Comparison of ENCODE assay signal across 12 cellular contexts in the genomic region with DNA sequence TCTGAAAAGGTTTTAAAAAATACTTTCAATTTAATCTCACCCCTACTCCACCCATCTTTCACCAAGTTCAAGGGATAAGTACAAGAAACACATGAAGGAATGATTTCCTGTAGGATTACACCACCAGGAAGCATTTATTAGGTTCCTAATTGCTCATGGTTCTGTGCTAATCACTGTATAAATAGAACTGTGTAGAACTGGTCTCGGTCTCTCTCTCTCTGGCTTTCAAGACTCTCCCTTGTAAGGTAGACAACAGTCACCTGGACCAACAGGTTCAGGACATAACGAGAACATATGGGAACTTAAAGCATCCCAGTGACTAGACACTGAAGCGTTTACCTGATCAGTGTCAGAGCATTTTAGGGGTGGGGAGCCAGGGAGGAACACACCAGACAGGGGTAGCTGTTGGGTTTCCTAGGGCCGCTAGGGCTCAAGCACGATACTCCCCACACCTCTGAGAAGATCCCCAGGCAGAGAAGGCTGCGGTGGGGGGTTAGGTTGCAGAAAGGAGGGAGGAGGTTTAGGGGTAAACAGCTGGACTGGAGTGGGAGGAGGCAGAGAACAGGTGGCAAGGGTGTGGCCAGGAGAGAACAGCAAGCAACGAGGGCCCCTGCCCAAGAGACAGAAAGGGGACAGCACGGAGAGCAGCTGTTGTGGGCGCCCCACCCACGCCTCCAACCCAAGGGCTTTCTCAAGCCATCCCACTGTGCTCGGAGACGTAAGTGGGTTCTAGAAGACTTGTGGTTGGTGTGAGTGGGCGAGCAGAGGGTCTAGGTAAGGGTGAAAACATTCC. TPM values are rescaled to one million over a fixed set of nuclear protein-coding genes. Genes with fewer than 3 reads are reported as not detected.
DNase-seq lines count a peak whose midpoint lies in the region; ATAC-seq and TF ChIP-seq lines count a peak whose summit lies in the region.
"Had no signal": no experiment of that assay in that cellular context is flagged by ENCODE, and none has a peak within 500 bp of the region (broad histone marks: within the 10 kb centered on the region; RNA-seq: fewer than 3 reads in every experiment).

No MANE protein-coding gene starts in this region.

- POLR2A ChIA-PET in PC-9 (lab: Charles Lee; ENCODE audit: unreplicated experiment): no interaction called here

- BruUV-seq in PC-9 (replicated peaks; lab: Mats Ljungman, UMichigan): no TSS peak

- no peak for TF ChIP-seq POLR2A in sigmoid colon (IDR thresholded peaks at IDR 0.05)

- no peaks in the 10 kb centered on the region for H3K79me2 ChIP-seq in PC-9 (ENCODE audit: low read depth)

- no peak overlapping the region for H3K4me3 ChIP-seq in right atrium auricular region
- H3K4me3 ChIP-seq in PC-9: no peak overlapping the region
- no peak overlapping the region for H3K4me3 ChIP-seq in sigmoid colon
- H3K4me3 ChIP-seq: A549 had no signal

- H3K4me2 ChIP-seq in PC-9: no peak overlapping the region
- H3K4me2 ChIP-seq: A549 had no signal

- peak; percentile 87 for ATAC-seq in HG02798 (IDR thresholded peaks at IDR 0.05; ENCODE audit: poor library complexity, unreplicated experiment)
- ATAC-seq: A549 had no signal

- no peak for TF ChIP-seq CTCF in right atrium auricular region (IDR thresholded peaks at IDR 0.05)
- no peak for TF ChIP-seq CTCF in PC-9 (conservative IDR thresholded peaks at IDR 0.05)
- TF ChIP-seq CTCF in sigmoid colon (IDR thresholded peaks at IDR 0.05): no peak

- H3K36me3 Mint-ChIP-seq in activated naive CD4-positive, alpha-beta T cell treated with anti-CD3 and anti-CD28 coated beads, Interleukin-2, amount 50 U/mL, for 24 hours: peaks cover 5% of the 10 kb centered on the region

- H3K27me3 ChIP-seq in right atrium auricular region: no peaks in the 10 kb centered on the region
- no peaks in the 10 kb centered on the region for H3K27me3 ChIP-seq in PC-9 (ENCODE audit: insufficient read depth, low read depth)
- no peaks in the 10 kb centered on the region for H3K27me3 ChIP-seq in sigmoid colon

- no peaks in the 10 kb centered on the region for H3K9me2 ChIP-seq in PC-9 (ENCODE audit: insufficient read depth)

- H3K4me3 Mint-ChIP-seq in activated naive CD4-positive, alpha-beta T cell treated with anti-CD3 and anti-CD28 coated beads, Interleukin-2, amount 50 U/mL, for 24 hours: no peak overlapping the region
- H3K4me3 Mint-ChIP-seq: activated naive CD8-positive, alpha-beta T cell; T-helper 1 cell treated with Interleukin-12 subunit alpha and Interleukin-12 subunit beta and Interleukin-4 antibody, amounts not matched to agents 30 μg/mL and 1 μg/mL, for 36 hours had no signal

- H3K9me3 Mint-ChIP-seq in activated naive CD4-positive, alpha-beta T cell treated with anti-CD3 and anti-CD28 coated beads, Interleukin-2, amount 50 U/mL, for 24 hours: peaks cover 5% of the 10 kb centered on the region

- peaks cover 22% of the 10 kb centered on the region for H3K4me1 Mint-ChIP-seq in activated naive CD4-positive, alpha-beta T cell treated with anti-CD3 and anti-CD28 coated beads, Interleukin-2, amount 50 U/mL, for 24 hours

- H3K9me3 ChIP-seq in right atrium auricular region: no peaks in the 10 kb centered on the region
- no peaks in the 10 kb centered on the region; the same call in 1 of the 2 replicates for H3K9me3 ChIP-seq in PC-9 (ENCODE audit: insufficient read depth, low read depth)
- no peaks in the 10 kb centered on the region for H3K9me3 ChIP-seq in sigmoid colon
- H3K9me3 ChIP-seq: A549 had no signal

- CTCF ChIA-PET in PC-9 (lab: Charles Lee): no interaction called here

- no peaks in the 10 kb centered on the region for H3K36me3 ChIP-seq in right atrium auricular region
- no peaks in the 10 kb centered on the region for H3K36me3 ChIP-seq in PC-9 (ENCODE audit: low read depth)
- H3K36me3 ChIP-seq in sigmoid colon: no peaks in the 10 kb centered on the region

- H4K20me1 ChIP-seq in PC-9 (ENCODE audit: insufficient read depth): no peaks in the 10 kb centered on the region

- intact Hi-C loops in PC-9 (cut with micrococcal nuclease; ENCODE audit: unreplicated experiment) (no loop called here), sigmoid colon (cut with DNase I) (no loop called here)

- H3K4me1 ChIP-seq in right atrium auricular region: no peaks in the 10 kb centered on the region
- no peaks in the 10 kb centered on the region for H3K4me1 ChIP-seq in PC-9 (replicated peaks; ENCODE audit: insufficient read depth)
- H3K4me1 ChIP-seq in sigmoid colon: no peaks in the 10 kb centered on the region
- H3K4me1 ChIP-seq: A549 had no signal

- DNase-seq in activated naive CD4-positive, alpha-beta T cell treated with Interleukin-2 at 50 U/mL for 16 hours: no peak
- DNase-seq in NCI-H2171 treated with DMSO at 0.1 percent for 48 hours (lab: John Stamatoyannopoulos, UW): peak; percentile 80
- DNase-seq in right atrium auricular region (ENCODE audit: low spot score): no peak
- no peak for DNase-seq in PC-9
- no peak for DNase-seq in effector CD4-positive, alpha-beta T cell
- DNase-seq in sigmoid colon: no peak
- DNase-seq: NCI-H1092 had no signal

- WGBS in sigmoid colon, 2 donors: 72 to 73% methylated on average over 13 of the region's 13 CpGs

- H3K27ac Mint-ChIP-seq in activated naive CD4-positive, alpha-beta T cell treated with anti-CD3 and anti-CD28 coated beads, Interleukin-2, amount 50 U/mL, for 24 hours: peak overlapping the region; percentile 68
- H3K27ac Mint-ChIP-seq: activated naive CD8-positive, alpha-beta T cell; T-helper 1 cell treated with Interleukin-12 subunit alpha and Interleukin-12 subunit beta and Interleukin-4 antibody, amounts not matched to agents 30 μg/mL and 1 μg/mL, for 36 hours had no signal

- H3F3A ChIP-seq in PC-9 (ENCODE audit: insufficient read depth, low read depth): no peaks in the 10 kb centered on the region

- H3K27me3 Mint-ChIP-seq in activated naive CD4-positive, alpha-beta T cell treated with anti-CD3 and anti-CD28 coated beads, Interleukin-2, amount 50 U/mL, for 24 hours: no peaks in the 10 kb centered on the region
- H3K27me3 Mint-ChIP-seq: activated naive CD8-positive, alpha-beta T cell had no signal

- no peak for TF ChIP-seq EP300 in sigmoid colon (IDR thresholded peaks at IDR 0.05)

- H2AFZ ChIP-seq in PC-9: no peak overlapping the region

- H3K27ac ChIP-seq in right atrium auricular region (no peak overlapping the region), PC-9 (no peak overlapping the region), sigmoid colon (no peak overlapping the region)
- H3K27ac ChIP-seq: A549 had no signal

RNA-seq across cellular contexts. Expression of gene USP6NL, which starts 52.5 kb away (rescaled TPM):
- 10 to 100 TPM in 1 of 2 donors, 1 to 10 TPM in 1; 9.6 to 10.5 TPM for total RNA-seq in right atrium auricular region
- total RNA-seq in PC-9 (2021): 16.8 and 22.1 TPM in 2 replicates
- 10 to 100 TPM; 10.3 to 11.4 (median 10.9) TPM for total RNA-seq in sigmoid colon
- polyA plus RNA-seq in sigmoid colon: 10 to 100 TPM in 2 of 3 donors, 1 to 10 TPM in 1; 9.2 to 10.8 (median 10.7) TPM
